ENCODE assay signal across 4 cellular contexts in the genomic region with DNA sequence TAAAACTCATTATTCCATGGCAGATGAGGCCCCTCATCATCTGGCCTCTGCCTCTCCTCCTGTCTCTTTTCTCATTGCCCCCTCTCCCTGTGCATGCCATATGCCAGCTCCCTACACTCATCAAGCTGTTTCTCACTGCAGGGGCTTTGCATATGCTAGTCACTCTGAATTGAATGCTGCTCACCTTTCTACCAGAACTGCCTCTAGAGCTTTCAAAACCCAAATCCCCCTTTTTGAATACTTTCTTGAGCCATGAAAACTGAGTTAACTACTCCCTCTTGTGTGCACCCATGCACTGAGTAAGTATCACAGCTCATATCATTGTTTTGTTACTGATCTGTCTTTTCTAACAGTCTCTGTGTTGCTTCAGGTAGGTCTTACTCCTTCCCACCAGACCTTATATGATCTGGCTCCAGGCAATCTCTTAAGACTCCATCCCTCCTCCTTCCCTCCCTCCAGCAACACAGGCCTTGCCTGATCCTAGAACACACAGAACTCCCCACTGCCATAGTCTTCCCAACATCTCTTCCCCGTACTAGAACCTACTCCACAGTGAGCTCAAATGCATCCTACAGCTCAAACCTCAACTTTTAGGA.
TF ChIP-seq lines count a peak whose summit lies in the region.

No MANE protein-coding gene starts in this region.

TF ChIP-seq in SK-N-SH, 30 proteins besides CTCF, POLR2A, EP300 and RAD21 (continues in another document):
- TF ChIP-seq MEF2A (IDR thresholded peaks at IDR 0.05; ENCODE audit: borderline replicate concordance, low read depth) (no peak), YY1 (IDR thresholded peaks at IDR 0.05; ENCODE audit: low read depth) (no peak), SIN3A (IDR thresholded peaks at IDR 0.05; ENCODE audit: borderline replicate concordance, low read depth, low read length) (no peak)
- TF ChIP-seq, protein P1, sequence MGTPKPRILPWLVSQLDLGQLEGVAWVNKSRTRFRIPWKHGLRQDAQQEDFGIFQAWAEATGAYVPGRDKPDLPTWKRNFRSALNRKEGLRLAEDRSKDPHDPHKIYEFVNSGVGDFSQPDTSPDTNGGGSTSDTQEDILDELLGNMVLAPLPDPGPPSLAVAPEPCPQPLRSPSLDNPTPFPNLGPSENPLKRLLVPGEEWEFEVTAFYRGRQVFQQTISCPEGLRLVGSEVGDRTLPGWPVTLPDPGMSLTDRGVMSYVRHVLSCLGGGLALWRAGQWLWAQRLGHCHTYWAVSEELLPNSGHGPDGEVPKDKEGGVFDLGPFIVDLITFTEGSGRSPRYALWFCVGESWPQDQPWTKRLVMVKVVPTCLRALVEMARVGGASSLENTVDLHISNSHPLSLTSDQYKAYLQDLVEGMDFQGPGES (IDR thresholded peaks at IDR 0.05; ENCODE audit: low read depth, low read length), result no peak
- TF ChIP-seq, protein P2, sequence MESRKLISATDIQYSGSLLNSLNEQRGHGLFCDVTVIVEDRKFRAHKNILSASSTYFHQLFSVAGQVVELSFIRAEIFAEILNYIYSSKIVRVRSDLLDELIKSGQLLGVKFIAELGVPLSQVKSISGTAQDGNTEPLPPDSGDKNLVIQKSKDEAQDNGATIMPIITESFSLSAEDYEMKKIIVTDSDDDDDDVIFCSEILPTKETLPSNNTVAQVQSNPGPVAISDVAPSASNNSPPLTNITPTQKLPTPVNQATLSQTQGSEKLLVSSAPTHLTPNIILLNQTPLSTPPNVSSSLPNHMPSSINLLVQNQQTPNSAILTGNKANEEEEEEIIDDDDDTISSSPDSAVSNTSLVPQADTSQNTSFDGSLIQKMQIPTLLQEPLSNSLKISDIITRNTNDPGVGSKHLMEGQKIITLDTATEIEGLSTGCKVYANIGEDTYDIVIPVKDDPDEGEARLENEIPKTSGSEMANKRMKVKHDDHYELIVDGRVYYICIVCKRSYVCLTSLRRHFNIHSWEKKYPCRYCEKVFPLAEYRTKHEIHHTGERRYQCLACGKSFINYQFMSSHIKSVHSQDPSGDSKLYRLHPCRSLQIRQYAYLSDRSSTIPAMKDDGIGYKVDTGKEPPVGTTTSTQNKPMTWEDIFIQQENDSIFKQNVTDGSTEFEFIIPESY (IDR thresholded peaks at IDR 0.05; ENCODE audit: borderline replicate concordance, low read depth), result no peak
- TF ChIP-seq, protein P3, sequence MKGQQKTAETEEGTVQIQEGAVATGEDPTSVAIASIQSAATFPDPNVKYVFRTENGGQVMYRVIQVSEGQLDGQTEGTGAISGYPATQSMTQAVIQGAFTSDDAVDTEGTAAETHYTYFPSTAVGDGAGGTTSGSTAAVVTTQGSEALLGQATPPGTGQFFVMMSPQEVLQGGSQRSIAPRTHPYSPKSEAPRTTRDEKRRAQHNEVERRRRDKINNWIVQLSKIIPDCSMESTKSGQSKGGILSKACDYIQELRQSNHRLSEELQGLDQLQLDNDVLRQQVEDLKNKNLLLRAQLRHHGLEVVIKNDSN (IDR thresholded peaks at IDR 0.05; ENCODE audit: borderline replicate concordance, low read depth), result no peak
- TF ChIP-seq, protein P4, sequence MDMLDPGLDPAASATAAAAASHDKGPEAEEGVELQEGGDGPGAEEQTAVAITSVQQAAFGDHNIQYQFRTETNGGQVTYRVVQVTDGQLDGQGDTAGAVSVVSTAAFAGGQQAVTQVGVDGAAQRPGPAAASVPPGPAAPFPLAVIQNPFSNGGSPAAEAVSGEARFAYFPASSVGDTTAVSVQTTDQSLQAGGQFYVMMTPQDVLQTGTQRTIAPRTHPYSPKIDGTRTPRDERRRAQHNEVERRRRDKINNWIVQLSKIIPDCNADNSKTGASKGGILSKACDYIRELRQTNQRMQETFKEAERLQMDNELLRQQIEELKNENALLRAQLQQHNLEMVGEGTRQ (IDR thresholded peaks at IDR 0.05; ENCODE audit: borderline replicate concordance, low read depth, low read length), result no peak

TF ChIP-seq in SK-N-SH treated with all-trans-retinoic acid at 6 μM for 48 hours, 23 proteins besides CTCF, POLR2A, EP300 and RAD21:
- no peak for TF ChIP-seq TOX (CRISPR knock-in tag; IDR thresholded peaks at IDR 0.05; ENCODE audit: borderline replicate concordance)
- no peak for TF ChIP-seq TCF4 (CRISPR knock-in tag; IDR thresholded peaks at IDR 0.05; ENCODE audit: borderline replicate concordance)
- no peak for TF ChIP-seq ZFP3 (CRISPR knock-in tag; IDR thresholded peaks at IDR 0.05)
- TF ChIP-seq ZNF8 (CRISPR knock-in tag; IDR thresholded peaks at IDR 0.05), result no peak

TF ChIP-seq in GM12878, 131 proteins besides CTCF, POLR2A, EP300 and RAD21:
- TF ChIP-seq, protein P5, sequence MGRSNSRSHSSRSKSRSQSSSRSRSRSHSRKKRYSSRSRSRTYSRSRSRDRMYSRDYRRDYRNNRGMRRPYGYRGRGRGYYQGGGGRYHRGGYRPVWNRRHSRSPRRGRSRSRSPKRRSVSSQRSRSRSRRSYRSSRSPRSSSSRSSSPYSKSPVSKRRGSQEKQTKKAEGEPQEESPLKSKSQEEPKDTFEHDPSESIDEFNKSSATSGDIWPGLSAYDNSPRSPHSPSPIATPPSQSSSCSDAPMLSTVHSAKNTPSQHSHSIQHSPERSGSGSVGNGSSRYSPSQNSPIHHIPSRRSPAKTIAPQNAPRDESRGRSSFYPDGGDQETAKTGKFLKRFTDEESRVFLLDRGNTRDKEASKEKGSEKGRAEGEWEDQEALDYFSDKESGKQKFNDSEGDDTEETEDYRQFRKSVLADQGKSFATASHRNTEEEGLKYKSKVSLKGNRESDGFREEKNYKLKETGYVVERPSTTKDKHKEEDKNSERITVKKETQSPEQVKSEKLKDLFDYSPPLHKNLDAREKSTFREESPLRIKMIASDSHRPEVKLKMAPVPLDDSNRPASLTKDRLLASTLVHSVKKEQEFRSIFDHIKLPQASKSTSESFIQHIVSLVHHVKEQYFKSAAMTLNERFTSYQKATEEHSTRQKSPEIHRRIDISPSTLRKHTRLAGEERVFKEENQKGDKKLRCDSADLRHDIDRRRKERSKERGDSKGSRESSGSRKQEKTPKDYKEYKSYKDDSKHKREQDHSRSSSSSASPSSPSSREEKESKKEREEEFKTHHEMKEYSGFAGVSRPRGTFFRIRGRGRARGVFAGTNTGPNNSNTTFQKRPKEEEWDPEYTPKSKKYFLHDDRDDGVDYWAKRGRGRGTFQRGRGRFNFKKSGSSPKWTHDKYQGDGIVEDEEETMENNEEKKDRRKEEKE (IDR thresholded peaks at IDR 0.05), result no peak
- no peak for TF ChIP-seq ESRRA (IDR thresholded peaks at IDR 0.05; ENCODE audit: low read length)
- no peak for TF ChIP-seq MTA2 (IDR thresholded peaks at IDR 0.05; ENCODE audit: low read depth)
- TF ChIP-seq TCF12 (IDR thresholded peaks at IDR 0.05; ENCODE audit: low read depth, low read length), result no peak
- no peak for TF ChIP-seq JUND (IDR thresholded peaks at IDR 0.05; ENCODE audit: low read depth, low read length)
- no peak for TF ChIP-seq ZNF207 (IDR thresholded peaks at IDR 0.05; ENCODE audit: borderline replicate concordance)
- no peak for TF ChIP-seq CHD2 (IDR thresholded peaks at IDR 0.05; ENCODE audit: borderline replicate concordance, low read depth, low read length)
- no peak for TF ChIP-seq NR2C1 (IDR thresholded peaks at IDR 0.05)
- TF ChIP-seq ZNF217 (IDR thresholded peaks at IDR 0.05), result no peak
TF ChIP-seq in GM12878: peak in this region for 0.

TF ChIP-seq in neural cell, 6 proteins besides CTCF, POLR2A, EP300 and RAD21:
- TF ChIP-seq TAF1 (IDR thresholded peaks at IDR 0.05; ENCODE audit: low read depth) (no peak), EZH2 (IDR thresholded peaks at IDR 0.05; ENCODE audit: borderline replicate concordance, insufficient read depth, low read length, poor library complexity, severe bottlenecking) (no peak), MXI1 (conservative IDR thresholded peaks at IDR 0.05; ENCODE audit: poor library complexity, severe bottlenecking) (no peak), POLR2AphosphoS5 (IDR thresholded peaks at IDR 0.05) (no peak), SMC3 (conservative IDR thresholded peaks at IDR 0.05; ENCODE audit: poor library complexity) (no peak)
- TF ChIP-seq, protein P6, sequence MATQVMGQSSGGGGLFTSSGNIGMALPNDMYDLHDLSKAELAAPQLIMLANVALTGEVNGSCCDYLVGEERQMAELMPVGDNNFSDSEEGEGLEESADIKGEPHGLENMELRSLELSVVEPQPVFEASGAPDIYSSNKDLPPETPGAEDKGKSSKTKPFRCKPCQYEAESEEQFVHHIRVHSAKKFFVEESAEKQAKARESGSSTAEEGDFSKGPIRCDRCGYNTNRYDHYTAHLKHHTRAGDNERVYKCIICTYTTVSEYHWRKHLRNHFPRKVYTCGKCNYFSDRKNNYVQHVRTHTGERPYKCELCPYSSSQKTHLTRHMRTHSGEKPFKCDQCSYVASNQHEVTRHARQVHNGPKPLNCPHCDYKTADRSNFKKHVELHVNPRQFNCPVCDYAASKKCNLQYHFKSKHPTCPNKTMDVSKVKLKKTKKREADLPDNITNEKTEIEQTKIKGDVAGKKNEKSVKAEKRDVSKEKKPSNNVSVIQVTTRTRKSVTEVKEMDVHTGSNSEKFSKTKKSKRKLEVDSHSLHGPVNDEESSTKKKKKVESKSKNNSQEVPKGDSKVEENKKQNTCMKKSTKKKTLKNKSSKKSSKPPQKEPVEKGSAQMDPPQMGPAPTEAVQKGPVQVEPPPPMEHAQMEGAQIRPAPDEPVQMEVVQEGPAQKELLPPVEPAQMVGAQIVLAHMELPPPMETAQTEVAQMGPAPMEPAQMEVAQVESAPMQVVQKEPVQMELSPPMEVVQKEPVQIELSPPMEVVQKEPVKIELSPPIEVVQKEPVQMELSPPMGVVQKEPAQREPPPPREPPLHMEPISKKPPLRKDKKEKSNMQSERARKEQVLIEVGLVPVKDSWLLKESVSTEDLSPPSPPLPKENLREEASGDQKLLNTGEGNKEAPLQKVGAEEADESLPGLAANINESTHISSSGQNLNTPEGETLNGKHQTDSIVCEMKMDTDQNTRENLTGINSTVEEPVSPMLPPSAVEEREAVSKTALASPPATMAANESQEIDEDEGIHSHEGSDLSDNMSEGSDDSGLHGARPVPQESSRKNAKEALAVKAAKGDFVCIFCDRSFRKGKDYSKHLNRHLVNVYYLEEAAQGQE (IDR thresholded peaks at IDR 0.05; ENCODE audit: borderline replicate concordance), result no peak
TF ChIP-seq in neural cell: peak in this region for 0.
